19 cellular contexts compared by ENCODE assay signal in the genomic region with DNA sequence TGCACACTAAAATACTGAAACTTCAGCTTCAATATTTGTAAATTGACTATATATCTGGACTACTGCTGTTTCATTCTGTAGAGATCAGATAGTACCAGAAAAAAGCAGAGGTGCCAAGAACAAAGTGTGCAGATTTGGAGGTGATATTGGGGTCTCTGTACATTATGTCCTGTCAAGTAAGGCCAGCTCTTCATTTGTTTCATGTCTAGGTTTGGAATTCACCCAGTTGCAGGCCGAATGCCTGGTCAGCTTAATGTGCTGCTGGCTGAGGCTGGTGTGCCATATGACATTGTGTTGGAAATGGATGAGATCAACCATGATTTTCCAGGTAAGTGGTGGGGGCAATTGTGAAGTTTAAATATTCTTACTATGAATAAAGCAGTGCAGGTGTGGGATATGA.
DNase-seq lines count a peak whose midpoint lies in the region; ATAC-seq and TF ChIP-seq lines count a peak whose summit lies in the region.
"Had no signal": no experiment of that assay in that cellular context is flagged by ENCODE, and none has a peak within 500 bp of the region (broad histone marks: within the 10 kb centered on the region; RNA-seq: fewer than 3 reads in every experiment).

No MANE protein-coding gene starts in this region.

- no peak overlapping the region for H2BK12ac ChIP-seq in H9 (ENCODE audit: insufficient read length, low read depth, low read length)

- no peak overlapping the region for H3K18ac ChIP-seq in H9 (ENCODE audit: insufficient read length, low read depth, low read length)

- POLR2A ChIA-PET in CD8-positive, alpha-beta T cell (lab: Charles Lee), result no interaction called here

- H2BK20ac ChIP-seq in H9 (ENCODE audit: low read depth, low read length, poor library complexity, severe bottlenecking), result no peak overlapping the region

- no peak overlapping the region for H4K91ac ChIP-seq in H9 (ENCODE audit: insufficient read length, low read depth, low read length)

- no peak overlapping the region for H3K14ac ChIP-seq in H9 (ENCODE audit: insufficient read depth, low read length)

- peaks cover 11% of the 10 kb centered on the region for H3K36me3 ChIP-seq in CD8-positive, alpha-beta T cell (ENCODE audit: insufficient read depth, low read length)
- H3K36me3 ChIP-seq in body of pancreas (replicated peaks in 1 of 2; ENCODE audit: insufficient read depth in 1 of 2, low read depth in 2 of 2) (no peaks in the 10 kb centered on the region), heart left ventricle (peaks cover 0 to 51% (median 32%) of the 10 kb centered on the region in 9 donors), right lobe of liver (peaks cover 0 to 15% (median 5%) of the 10 kb centered on the region in 4 donors)

- no peak for TF ChIP-seq CTCF in CD8-positive, alpha-beta T cell (IDR thresholded peaks at IDR 0.05)
- TF ChIP-seq CTCF in body of pancreas (IDR thresholded peaks at IDR 0.05) (no peak), heart left ventricle (IDR thresholded peaks at IDR 0.05) (no peak), right lobe of liver (IDR thresholded peaks at IDR 0.05) (no peak), omental fat pad (IDR thresholded peaks at IDR 0.05) (no peak), H9 (conservative IDR thresholded peaks at IDR 0.05) (no peak)

- peak overlapping the region; percentile 34 for H3K27ac Mint-ChIP-seq in CD8-positive, alpha-beta T cell
- no peak overlapping the region for H3K27ac Mint-ChIP-seq in H9

- CTCF ChIA-PET in CD8-positive, alpha-beta T cell (lab: Charles Lee), result no interaction called here

- H3K4me3 Mint-ChIP-seq in CD8-positive, alpha-beta T cell, result no peak overlapping the region
- H3K4me3 Mint-ChIP-seq in H9, result no peak overlapping the region
- H3K4me3 Mint-ChIP-seq: CD4-positive, alpha-beta memory T cell had no signal

- H3K9me3 ChIP-seq in CD8-positive, alpha-beta T cell (ENCODE audit: low read length), result peaks cover 4% of the 10 kb centered on the region
- H3K9me3 ChIP-seq in body of pancreas, result no peaks in the 10 kb centered on the region
- H3K9me3 ChIP-seq in heart left ventricle, result no peaks in the 10 kb centered on the region
- no peaks in the 10 kb centered on the region for H3K9me3 ChIP-seq in right lobe of liver
- H3K9me3 ChIP-seq in H9 (ENCODE audit: control insufficient read depth, low read depth, low read length), result no peaks in the 10 kb centered on the region
- H3K9me3 ChIP-seq: BE2C, SK-N-SH had no signal

- 26 to 45% methylated on average over 1 of the region's 1 CpG for WGBS in body of pancreas, 2 donors
- WGBS in heart left ventricle, 4 donors, result 43 to 55% (median 51%) methylated on average over 1 of the region's 1 CpG
- 44% methylated on average over 1 of the region's 1 CpG for WGBS in right lobe of liver (ENCODE audit: insufficient coverage, low coverage, low lambda C conversion rate, missing lambda C conversion rate)
- no CpG with 5 or more reads among the region's 1 CpG for WGBS in H9 (ENCODE audit: extremely low coverage, insufficient read length, low lambda C conversion rate)

- TF ChIP-seq POLR2A in body of pancreas (IDR thresholded peaks at IDR 0.05) (no peak), heart left ventricle (IDR thresholded peaks at IDR 0.05) (no peak), right lobe of liver (IDR thresholded peaks at IDR 0.05) (no peak)

- H3T11ph ChIP-seq in H9 (ENCODE audit: low read length), result no peak overlapping the region

- no peaks in the 10 kb centered on the region for H3K4me1 ChIP-seq in CD8-positive, alpha-beta T cell (ENCODE audit: insufficient read depth, low read length)
- H3K4me1 ChIP-seq in body of pancreas (peaks cover 37% of the 10 kb centered on the region), heart left ventricle (peaks cover 0 to 44% (median 6%) of the 10 kb centered on the region in 12 donors), right lobe of liver (peaks cover 0 to 36% (median 4%) of the 10 kb centered on the region in 4 donors), H9 (ENCODE audit: insufficient read depth, low read length) (no peaks in the 10 kb centered on the region)

- no peak overlapping the region for H4K8ac ChIP-seq in H9 (replicated peaks; ENCODE audit: insufficient read length, low read depth, low read length)

- no peak for ATAC-seq in CD8-positive, alpha-beta T cell
- ATAC-seq in body of pancreas, result peak; percentile 73
- peak; percentile 58 to 78 (median 65) for ATAC-seq in heart left ventricle
- peak; percentile 10 to 88 (median 63) for ATAC-seq in right lobe of liver
- no peak for ATAC-seq in omental fat pad (ENCODE audit: low FRiP score)
- ATAC-seq: Panc1 had no signal

- no peak overlapping the region for H2BK15ac ChIP-seq in H9 (ENCODE audit: low read depth, low read length)

- no peaks in the 10 kb centered on the region for H3K79me1 ChIP-seq in H9 (ENCODE audit: insufficient read depth, low read depth, low read length, poor library complexity, severe bottlenecking)

- H3K79me2 ChIP-seq in H9 (ENCODE audit: insufficient read depth, low read length), result no peaks in the 10 kb centered on the region

- H2BK5ac ChIP-seq in H9 (ENCODE audit: insufficient read length, low read length), result no peak overlapping the region

- H3K4me1 Mint-ChIP-seq in CD8-positive, alpha-beta T cell (ENCODE audit: low read depth), result no peaks in the 10 kb centered on the region
- no peaks in the 10 kb centered on the region for H3K4me1 Mint-ChIP-seq in H9

- no peak overlapping the region for H3K9ac ChIP-seq in H9 (ENCODE audit: extremely low read depth, insufficient read length, low read length)
- H3K9ac ChIP-seq: SK-N-SH had no signal

- H2BK120ac ChIP-seq in H9 (ENCODE audit: low read depth, low read length, poor library complexity, severe bottlenecking), result no peak overlapping the region

- no peak overlapping the region for H3K56ac ChIP-seq in H9 (ENCODE audit: insufficient read length, low read depth, low read length)

- no peak overlapping the region for H4K5ac ChIP-seq in H9 (ENCODE audit: insufficient read length, low read depth, low read length)

- DNase-seq in CD8-positive, alpha-beta T cell, result no peak
- peak in 3 of 4 donors; percentile 24 to 59 (median 37) for DNase-seq in body of pancreas
- DNase-seq in heart left ventricle, result peak in 1 of 5 donors; percentile 34
- DNase-seq in right lobe of liver, result peak in 1 of 3 donors; percentile 68
- DNase-seq in NCI-H345 treated with DMSO at 0.1 percent for 48 hours (lab: John Stamatoyannopoulos, UW; ENCODE audit: unreplicated experiment), result no peak
- no peak for DNase-seq in omental fat pad (ENCODE audit: low spot score)
- DNase-seq in superior temporal gyrus (ENCODE audit: extremely low spot score), result no peak
- no peak for DNase-seq in H9
- DNase-seq: BE2C; Calu3; CD4-positive, alpha-beta memory T cell; DMS53; EL; H7; NCI-H1105; NCI-H2081; NCI-H2171 treated with DMSO at 0.1 percent for 48 hours; SK-N-SH had no signal

- H3K23me2 ChIP-seq in H9 (ENCODE audit: insufficient read length, low read depth, low read length, poor library complexity, severe bottlenecking), result no peaks in the 10 kb centered on the region

- H3K36me3 Mint-ChIP-seq in CD8-positive, alpha-beta T cell, result peaks cover 84% of the 10 kb centered on the region
- peaks cover 11 to 23% (median 18%) of the 10 kb centered on the region in 3 experiments for H3K36me3 Mint-ChIP-seq in H9 (ENCODE audit: insufficient read depth in 1 of 3, low read depth in 3 of 3)

- H3K4ac ChIP-seq in H9 (ENCODE audit: low read depth, low read length), result no peak overlapping the region

- intact Hi-C loops in CD8-positive, alpha-beta T cell (cut with DNase I, micrococcal nuclease), result no loop called here
- intact Hi-C loops in body of pancreas (cut with DNase I) (no loop called here), heart left ventricle (cut with DNase I) (no loop called here), right lobe of liver (cut with DNase I) (no loop called here)

- H3K27ac ChIP-seq in CD8-positive, alpha-beta T cell (ENCODE audit: low read depth, low read length), result no peak overlapping the region
- H3K27ac ChIP-seq in body of pancreas (peak overlapping the region in 2 of 4 donors; percentile 17 to 27), heart left ventricle (peak overlapping the region in 4 of 12 donors; percentile 4 to 48 (median 36)), right lobe of liver (peak overlapping the region in 2 of 3 donors; percentile 2 to 88), H9 (ENCODE audit: insufficient read length, low read depth, low read length) (no peak overlapping the region)

- H3K4me3 ChIP-seq in CD8-positive, alpha-beta T cell (ENCODE audit: low read depth, low read length), result no peak overlapping the region
- H3K4me3 ChIP-seq in body of pancreas (no peak overlapping the region), heart left ventricle (no peak overlapping the region), right lobe of liver (peak overlapping the region in 2 of 3 donors; percentile 8 to 35)

- no peak overlapping the region for H3K4me2 ChIP-seq in H9 (ENCODE audit: insufficient read depth, insufficient read length, low read length)
- H3K4me2 ChIP-seq: SK-N-SH had no signal

- no peak overlapping the region for H2AFZ ChIP-seq in H9 (ENCODE audit: low read length)

- H3K27me3 ChIP-seq in CD8-positive, alpha-beta T cell (ENCODE audit: insufficient read depth, low read length), result no peaks in the 10 kb centered on the region
- H3K27me3 ChIP-seq in body of pancreas, result no peaks in the 10 kb centered on the region
- no peaks in the 10 kb centered on the region for H3K27me3 ChIP-seq in heart left ventricle
- no peaks in the 10 kb centered on the region for H3K27me3 ChIP-seq in right lobe of liver
- H3K27me3 ChIP-seq in H9 (ENCODE audit: insufficient read depth, low read length), result no peaks in the 10 kb centered on the region
- H3K27me3 ChIP-seq: BE2C had no signal

- H2AK5ac ChIP-seq in H9 (ENCODE audit: insufficient read length, low read length), result no peak overlapping the region

- peaks cover 10% of the 10 kb centered on the region for H3K9me3 Mint-ChIP-seq in CD8-positive, alpha-beta T cell
- peaks cover 18 to 21% of the 10 kb centered on the region in 2 experiments for H3K9me3 Mint-ChIP-seq in H9

- H3K27me3 Mint-ChIP-seq in CD8-positive, alpha-beta T cell (ENCODE audit: low read depth), result no peaks in the 10 kb centered on the region
- H3K27me3 Mint-ChIP-seq in H9 (ENCODE audit: low read depth), result no peaks in the 10 kb centered on the region
- H3K27me3 Mint-ChIP-seq: CD4-positive, alpha-beta memory T cell had no signal

- H4K20me1 ChIP-seq in H9 (ENCODE audit: control insufficient read depth, insufficient read depth, insufficient read length), result no peaks in the 10 kb centered on the region

- H3K23ac ChIP-seq in H9 (ENCODE audit: insufficient read length, low read depth, low read length), result no peak overlapping the region

Comparison
In these comparisons a context has a peak if more than half of its experiments do, and no peak if none do; other contexts are left out.
1. ATAC-seq: peak in body of pancreas (single experiment), heart left ventricle (4 of 4) and right lobe of liver (4 of 4); none in CD8-positive, alpha-beta T cell (single experiment) and omental fat pad (single experiment).
2. DNase-seq: peak in body of pancreas (3 of 4); none in CD8-positive, alpha-beta T cell (0 of 7), NCI-H345 treated with DMSO at 0.1 percent for 48 hours (single experiment), omental fat pad (single experiment), superior temporal gyrus (single experiment) and H9 (single experiment).
3. H3K27ac ChIP-seq: peak in right lobe of liver (2 of 3); none in CD8-positive, alpha-beta T cell (single experiment) and H9 (single experiment).
4. H3K4me3 ChIP-seq: peak in right lobe of liver (2 of 3); none in CD8-positive, alpha-beta T cell (single experiment), body of pancreas (0 of 2) and heart left ventricle (0 of 12).